8 cellular contexts compared by ENCODE assay signal in the genomic region with DNA sequence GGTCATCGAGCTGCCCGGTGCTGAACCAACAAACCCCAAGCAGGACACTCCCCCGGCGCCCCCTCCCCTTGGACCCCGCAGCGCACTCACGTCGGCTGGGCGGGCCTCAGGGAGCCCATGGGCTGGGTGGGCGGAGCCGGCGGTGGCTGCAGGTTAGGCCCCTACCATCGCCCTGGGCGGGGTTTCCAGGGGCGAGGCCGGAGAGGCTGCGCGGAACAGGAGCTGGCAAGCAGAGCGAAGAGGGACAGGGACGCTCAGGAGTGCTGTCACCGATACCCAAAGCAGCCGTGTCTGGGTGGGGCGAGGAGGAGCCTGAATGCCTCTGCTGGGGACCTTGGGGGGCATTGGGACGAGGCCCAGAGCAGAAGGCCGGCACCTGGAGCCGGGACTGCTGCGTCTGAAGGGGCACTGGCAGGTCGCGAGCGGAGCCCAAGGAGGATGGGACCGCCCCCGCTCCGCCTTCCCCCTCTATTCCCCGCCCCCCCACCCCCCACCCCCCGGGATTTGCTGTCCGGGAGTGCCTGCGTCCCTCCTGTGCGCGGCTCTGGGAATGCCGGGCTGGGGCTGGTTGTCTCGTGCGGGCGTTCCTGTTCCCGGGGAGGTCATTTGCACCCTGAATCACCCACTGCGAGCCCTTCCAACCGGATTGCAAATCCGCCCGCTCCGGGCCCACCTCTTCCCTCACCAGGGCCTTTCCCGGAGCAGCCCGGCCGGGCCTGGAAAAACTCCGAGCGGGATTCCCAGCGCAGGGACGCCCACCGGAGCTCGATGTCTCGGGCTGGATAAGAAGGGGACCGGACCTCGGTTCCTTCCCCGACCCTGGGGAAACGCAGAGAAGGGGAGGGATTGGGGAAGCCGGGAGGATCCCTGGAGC. TPM values are rescaled to one million over a fixed set of nuclear protein-coding genes. Genes with fewer than 3 reads are reported as not detected.
DNase-seq lines count a peak whose midpoint lies in the region; ATAC-seq and TF ChIP-seq lines count a peak whose summit lies in the region.

No MANE protein-coding gene starts in this region.

- H3K27ac ChIP-seq in lower lobe of right lung, result peak overlapping the region; percentile 84

- no peaks in the 10 kb centered on the region for H3K9me3 ChIP-seq in lower lobe of right lung

- H3K9me3 Mint-ChIP-seq in activated CD4-positive, alpha-beta T cell treated with anti-CD3 and anti-CD28 coated beads, Interleukin-2, amount 10 ng/mL, durations not matched to agents 24 days and 14 days, result no peaks in the 10 kb centered on the region

- peaks cover 52% of the 10 kb centered on the region for H3K4me1 ChIP-seq in lower lobe of right lung

- H3K27me3 Mint-ChIP-seq in activated CD4-positive, alpha-beta T cell treated with anti-CD3 and anti-CD28 coated beads, Interleukin-2, amount 10 ng/mL, durations not matched to agents 24 days and 14 days, result no peaks in the 10 kb centered on the region

- DNase-seq in NCI-H510A treated with DMSO at 0.1 percent for 48 hours (lab: John Stamatoyannopoulos, UW) (peak; percentile 90), dermis microvascular lymphatic vessel endothelial cell (ENCODE audit: low read depth in 2 of 2) (peak; percentile 37 to 73), lower lobe of right lung (peak; percentile 97)
- peak; percentile 96 for DNase-seq in activated CD4-positive, alpha-beta T cell treated with anti-CD3 and anti-CD28 coated beads, Interleukin-2, amount 10 ng/mL, durations not matched to agents 24 days and 14 days
- peak; percentile 38 for DNase-seq in stimulated activated CD8-positive, alpha-beta memory T cell treated with anti-CD3 and anti-CD28 coated beads, Interleukin-15, amount 100 ng/mL, for 24 hours (ENCODE audit: low read depth)

- no peak overlapping the region for H3K27ac Mint-ChIP-seq in activated CD4-positive, alpha-beta T cell treated with anti-CD3 and anti-CD28 coated beads, Interleukin-2, amount 10 ng/mL, durations not matched to agents 24 days and 14 days

- peak overlapping the region; percentile 74 for H3K4me3 ChIP-seq in lower lobe of right lung

- intact Hi-C loops in activated CD4-positive, alpha-beta T cell treated with anti-CD3 and anti-CD28 coated beads, Interleukin-2, amount 10 ng/mL, durations not matched to agents 24 days and 14 days (cut with micrococcal nuclease), result no loop called here
- intact Hi-C loops in lower lobe of right lung (cut with DNase I), result no loop called here

- H3K4me1 Mint-ChIP-seq in activated CD4-positive, alpha-beta T cell treated with anti-CD3 and anti-CD28 coated beads, Interleukin-2, amount 10 ng/mL, durations not matched to agents 24 days and 14 days, result peaks cover 21% of the 10 kb centered on the region

- no peaks in the 10 kb centered on the region for H3K27me3 ChIP-seq in lower lobe of right lung (ENCODE audit: low read depth)

- H3K4me3 Mint-ChIP-seq in activated CD4-positive, alpha-beta T cell treated with anti-CD3 and anti-CD28 coated beads, Interleukin-2, amount 10 ng/mL, durations not matched to agents 24 days and 14 days, result peak overlapping the region; percentile 85

- peaks cover 2% of the 10 kb centered on the region for H3K36me3 Mint-ChIP-seq in activated CD4-positive, alpha-beta T cell treated with anti-CD3 and anti-CD28 coated beads, Interleukin-2, amount 10 ng/mL, durations not matched to agents 24 days and 14 days (ENCODE audit: low read depth)

- TF ChIP-seq CTCF in lower lobe of right lung (IDR thresholded peaks at IDR 0.05), result no peak

- ATAC-seq in GM18498 (IDR thresholded peaks at IDR 0.05; ENCODE audit: unreplicated experiment) (peak; percentile 60), HG03039 (IDR thresholded peaks at IDR 0.05; ENCODE audit: unreplicated experiment) (peak; percentile 37), lower lobe of right lung (peak; percentile 90), GM18858 (IDR thresholded peaks at IDR 0.05; ENCODE audit: unreplicated experiment) (no peak)

- peaks cover 21% of the 10 kb centered on the region for H3K36me3 ChIP-seq in lower lobe of right lung

RNA-seq across cellular contexts. Expression of gene ARHGAP27, which starts 0.9 kb away (rescaled TPM):
- total RNA-seq in activated CD4-positive, alpha-beta T cell treated with anti-CD3 and anti-CD28 coated beads, Interleukin-2, amount 10 ng/mL, durations not matched to agents 24 days and 14 days, result 47.9 and 48.3 TPM in 2 replicates
- total RNA-seq in dermis microvascular lymphatic vessel endothelial cell (19.3 and 37.0 TPM in 2 replicates), lower lobe of right lung (71.0 TPM)

RNA-seq across cellular contexts. Expression of gene PLEKHM1, which starts 58.8 kb away (rescaled TPM):
- 34.3 and 37.0 TPM in 2 replicates for total RNA-seq in activated CD4-positive, alpha-beta T cell treated with anti-CD3 and anti-CD28 coated beads, Interleukin-2, amount 10 ng/mL, durations not matched to agents 24 days and 14 days
- total RNA-seq in dermis microvascular lymphatic vessel endothelial cell (12.7 and 21.7 TPM in 2 replicates), lower lobe of right lung (69.6 TPM)

Comparison
In these comparisons a context has a peak if more than half of its experiments do, and no peak if none do; other contexts are left out.
1. DNase-seq: peak in every context shown above with its lines; median percentile 97 in lower lobe of right lung; 96 in activated CD4-positive, alpha-beta T cell treated with anti-CD3 and anti-CD28 coated beads, Interleukin-2, amount 10 ng/mL, durations not matched to agents 24 days and 14 days; 90 in NCI-H510A treated with DMSO at 0.1 percent for 48 hours; 55 in dermis microvascular lymphatic vessel endothelial cell; 38 in stimulated activated CD8-positive, alpha-beta memory T cell treated with anti-CD3 and anti-CD28 coated beads, Interleukin-15, amount 100 ng/mL, for 24 hours.